In the genomic region with DNA sequence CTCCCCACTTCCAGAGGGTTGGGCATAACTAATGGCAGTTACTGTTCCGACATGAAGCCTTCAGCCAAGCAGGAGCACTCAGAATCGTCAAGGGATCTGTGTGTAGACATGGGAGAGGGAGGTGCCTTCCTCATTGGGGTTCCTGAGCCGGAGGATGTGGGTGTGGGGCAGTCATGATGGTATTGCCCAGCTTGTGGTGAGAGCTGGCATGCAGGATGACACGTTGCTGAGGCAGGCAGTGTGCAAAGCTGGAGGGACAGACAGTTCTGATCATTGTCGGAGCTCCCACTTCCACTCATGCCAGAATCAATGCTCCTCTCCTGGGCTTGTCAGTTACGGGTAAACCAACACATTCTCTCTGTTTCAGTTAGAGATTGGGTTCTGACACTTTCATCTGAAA, we compare ENCODE assay signal across 28 cellular contexts.
DNase-seq lines count a peak whose midpoint lies in the region; ATAC-seq, FAIRE-seq and TF ChIP-seq lines count a peak whose summit lies in the region.
"Had no signal": no experiment of that assay in that cellular context is flagged by ENCODE, and none has a peak within 500 bp of the region (broad histone marks: within the 10 kb centered on the region; RNA-seq: fewer than 3 reads in every experiment).

No MANE protein-coding gene starts in this region.

- TF ChIP-seq CTCF in AG10803 (conservative IDR thresholded peaks at IDR 0.05; ENCODE audit: low read length) (no peak), H1 (IDR thresholded peaks at IDR 0.05; ENCODE audit: control extremely low read depth in 1 of 3, insufficient read depth in 1 of 3, low read depth in 1 of 3, low read length in 3 of 3) (no peak), GM23338 (conservative IDR thresholded peaks at IDR 0.05; ENCODE audit: low read depth in 2 of 2) (no peak)

- H4K91ac ChIP-seq in H1 (replicated peaks; ENCODE audit: insufficient read length, low read length), result no peak overlapping the region

- no peak overlapping the region for H4K8ac ChIP-seq in H1 (ENCODE audit: extremely low read depth, insufficient read depth, low read length)

- H3K4me1 ChIP-seq in H1 (replicated peaks in 1 of 4; ENCODE audit: control insufficient read depth in 3 of 4, insufficient read depth in 4 of 4, low read length in 3 of 4) (peaks cover 0 to 14% (median 1%) of the 10 kb centered on the region in 4 experiments; a peak in 4 of 7 replicates), GM23338 (ENCODE audit: insufficient read depth) (peaks cover 10% of the 10 kb centered on the region)
- H3K4me1 ChIP-seq: BE2C had no signal

- POLR2A ChIA-PET in H1 (lab: Charles Lee; ENCODE audit: partially characterized antibody), result interaction anchor here (1.2 kb wide), 1 partner anchor 33 kb away, joined by 5 read pairs; no protein-coding TSS in a partner anchor

- H3K9me2 ChIP-seq in GM23338 (ENCODE audit: insufficient read depth), result 0 out of 2 replicates have a peak, but pooled peaks cover 1% of the 10 kb centered on the region

- no peaks in the 10 kb centered on the region for H3K36me3 Mint-ChIP-seq in GM23338 (ENCODE audit: low read depth)
- H3K36me3 Mint-ChIP-seq: activated naive CD4-positive, alpha-beta T cell treated with anti-CD3 and anti-CD28 coated beads, Interleukin-2, amount 10 ng/mL, durations not matched to agents 7 days and 5 days; memory B cell; naive thymus-derived CD4-positive, alpha-beta T cell had no signal

- no peak for TF ChIP-seq POLR2A in H1 (IDR thresholded peaks at IDR 0.05; ENCODE audit: control extremely low read depth in 1 of 2, low read depth in 2 of 2, low read length in 2 of 2)

- H3K23ac ChIP-seq in H1 (ENCODE audit: insufficient read length), result no peak overlapping the region

- ATAC-seq in GM23338, result no peak
- ATAC-seq: A549; HepG2; naive thymus-derived CD4-positive, alpha-beta T cell; stimulated activated naive CD8-positive, alpha-beta T cell treated with anti-CD3 and anti-CD28 coated beads, Interleukin-15, Interleukin-2, amounts not matched to agents 100 U/mL and 50 U/mL, for 24 hours had no signal

- H2BK120ac ChIP-seq in H1 (replicated peaks; ENCODE audit: low read depth, low read length), result no peak overlapping the region

- H3K79me2 ChIP-seq in H1 (ENCODE audit: control insufficient read depth in 1 of 2, insufficient read depth in 2 of 2, low read length in 2 of 2) (no peaks in the 10 kb centered on the region), GM23338 (replicated peaks; ENCODE audit: insufficient read depth) (no peaks in the 10 kb centered on the region)

- no peak overlapping the region for H3K56ac ChIP-seq in H1 (replicated peaks; ENCODE audit: insufficient read length, low read depth, low read length)

- no peaks in the 10 kb centered on the region for H3K23me2 ChIP-seq in H1 (ENCODE audit: low read depth, low read length)

- H2AK5ac ChIP-seq in H1 (ENCODE audit: low read depth, low read length), result no peak overlapping the region

- no peaks in the 10 kb centered on the region for H3K36me3 ChIP-seq in H1 (ENCODE audit: control insufficient read depth in 2 of 4, insufficient read depth in 4 of 4, low read length in 3 of 4)
- no peaks in the 10 kb centered on the region; the same call in 1 of the 2 replicates for H3K36me3 ChIP-seq in GM23338 (ENCODE audit: insufficient read depth)
- H3K36me3 ChIP-seq: BE2C, thoracic aorta had no signal

- H3K9me3 Mint-ChIP-seq in GM23338, result no peaks in the 10 kb centered on the region
- H3K9me3 Mint-ChIP-seq: activated B cell treated with CpG ODN at 0.5 μM for 24 hours; activated naive CD4-positive, alpha-beta T cell treated with anti-CD3 and anti-CD28 coated beads, Interleukin-2, amount 10 ng/mL, durations not matched to agents 7 days and 5 days; memory B cell; naive thymus-derived CD4-positive, alpha-beta T cell had no signal

- TF ChIP-seq EP300 in H1 (IDR thresholded peaks at IDR 0.05; ENCODE audit: borderline replicate concordance in 1 of 2, low read depth in 2 of 2, low read length in 2 of 2), result no peak

- CTCF ChIA-PET in H1 (lab: Charles Lee; ENCODE audit: partially characterized antibody), result no interaction called here

- H3K27me3 Mint-ChIP-seq in GM23338 (ENCODE audit: insufficient read depth, low read depth, poor library complexity), result peaks cover 7% of the 10 kb centered on the region
- H3K27me3 Mint-ChIP-seq: activated B cell treated with CpG ODN at 0.5 μM for 24 hours had no signal

- DNase-seq in AG10803 (ENCODE audit: low read depth) (peak; percentile 47), LHCN-M2 (ENCODE audit: low read depth) (peak; percentile 61), H1 (ENCODE audit: low read depth in 1 of 2, low spot score in 2 of 2) (no peak), myocyte (ENCODE audit: low read depth) (peak; percentile 36), NCI-H128 (lab: John Stamatoyannopoulos, UW; ENCODE audit: unreplicated experiment) (no peak), GM23338 (ENCODE audit: low spot score) (no peak), OCI-M2 (lab: John Stamatoyannopoulos, UW; ENCODE audit: unreplicated experiment) (no peak), caudate nucleus (lab: John Stamatoyannopoulos, UW) (no peak)
- DNase-seq: activated B cell treated with CpG ODN at 0.5 μM for 24 hours; activated naive CD4-positive, alpha-beta T cell treated with anti-CD3 and anti-CD28 coated beads, Interleukin-2, amount 10 ng/mL, durations not matched to agents 7 days and 5 days; BE2C; DMS153; effector CD4-positive, alpha-beta T cell; GF-D8; left cardiac atrium; naive thymus-derived CD4-positive, alpha-beta T cell; NCI-H1105; NCI-H1930; NCI-H524 treated with DMSO at 0.1 percent for 48 hours; occipital lobe; SHP77; stimulated activated naive CD8-positive, alpha-beta T cell treated with anti-CD3 and anti-CD28 coated beads, Interleukin-15, Interleukin-2, amounts not matched to agents 100 U/mL and 50 U/mL, for 24 hours had no signal

- H3K4me3 Mint-ChIP-seq in GM23338, result no peak overlapping the region
- H3K4me3 Mint-ChIP-seq: activated B cell treated with CpG ODN at 0.5 μM for 24 hours; activated naive CD4-positive, alpha-beta T cell treated with anti-CD3 and anti-CD28 coated beads, Interleukin-2, amount 10 ng/mL, durations not matched to agents 7 days and 5 days; memory B cell; naive thymus-derived CD4-positive, alpha-beta T cell had no signal

- no peak overlapping the region for H3K27ac Mint-ChIP-seq in GM23338
- H3K27ac Mint-ChIP-seq: activated B cell treated with CpG ODN at 0.5 μM for 24 hours; activated naive CD4-positive, alpha-beta T cell treated with anti-CD3 and anti-CD28 coated beads, Interleukin-2, amount 10 ng/mL, durations not matched to agents 7 days and 5 days; memory B cell; naive thymus-derived CD4-positive, alpha-beta T cell had no signal

- H3K4me3 ChIP-seq in AG10803 (ENCODE audit: low read length) (no peak overlapping the region), H1 (ENCODE audit: extremely low read depth in 1 of 4, insufficient read depth in 2 of 4, low read depth in 3 of 4, low read length in 4 of 4) (no peak overlapping the region), GM23338 (no peak overlapping the region)
- H3K4me3 ChIP-seq: A549, thoracic aorta had no signal

- no peak overlapping the region for H2BK5ac ChIP-seq in H1 (ENCODE audit: low read depth, low read length)

- H4K20me1 ChIP-seq in H1 (replicated peaks in 1 of 2; ENCODE audit: control insufficient read depth in 1 of 2, insufficient read depth in 2 of 2, low read length in 2 of 2) (no peaks in the 10 kb centered on the region), GM23338 (replicated peaks; ENCODE audit: insufficient read depth) (no peaks in the 10 kb centered on the region)

- H2AFZ ChIP-seq in H1 (ENCODE audit: low read length) (no peak overlapping the region), GM23338 (no peak overlapping the region)

- no peak overlapping the region for H2BK20ac ChIP-seq in H1 (ENCODE audit: low read length)

- no peak overlapping the region for H3K27ac ChIP-seq in H1 (ENCODE audit: low read depth, low read length)
- no peak overlapping the region for H3K27ac ChIP-seq in GM23338 (ENCODE audit: low read depth)
- no peak overlapping the region for H3K27ac ChIP-seq in caudate nucleus (ENCODE audit: low read depth, low read length)
- H3K27ac ChIP-seq: A549, epithelial cell of prostate, HL-60, thoracic aorta had no signal

- no peak overlapping the region for H4K5ac ChIP-seq in H1 (ENCODE audit: insufficient read length, low read depth, low read length)

- no peak for FAIRE-seq in H1 (lab: Jason Lieb, UNC)
- FAIRE-seq: A549, HepG2 had no signal

- H3K4me1 Mint-ChIP-seq in GM23338, result peaks cover 17% of the 10 kb centered on the region
- H3K4me1 Mint-ChIP-seq: activated B cell treated with CpG ODN at 0.5 μM for 24 hours; activated naive CD4-positive, alpha-beta T cell treated with anti-CD3 and anti-CD28 coated beads, Interleukin-2, amount 10 ng/mL, durations not matched to agents 7 days and 5 days; memory B cell; naive thymus-derived CD4-positive, alpha-beta T cell had no signal

- no peak for TF ChIP-seq RAD21 in H1 (IDR thresholded peaks at IDR 0.05 in 1 of 2, conservative IDR thresholded peaks at IDR 0.05 in 1 of 2; ENCODE audit: low read depth in 2 of 2, low read length in 2 of 2)

- H3K14ac ChIP-seq in H1 (ENCODE audit: insufficient read length), result no peak overlapping the region

- H3K4me2 ChIP-seq in H1 (ENCODE audit: insufficient read depth in 1 of 2, low read depth in 2 of 2, low read length in 2 of 2) (no peak overlapping the region), GM23338 (no peak overlapping the region)
- H3K4me2 ChIP-seq: A549 had no signal

- no peaks in the 10 kb centered on the region for H3K9me3 ChIP-seq in H1 (ENCODE audit: insufficient read depth in 2 of 2, low read depth in 1 of 2, low read length in 1 of 2)
- H3K9me3 ChIP-seq: A549, BE2C, thoracic aorta had no signal

- H3K27me3 ChIP-seq in H1 (replicated peaks in 1 of 4; ENCODE audit: control insufficient read depth in 3 of 4, extremely low read depth in 1 of 4, insufficient read depth in 3 of 4, low read length in 3 of 4) (no peaks in the 10 kb centered on the region), GM23338 (ENCODE audit: insufficient read depth) (no peaks in the 10 kb centered on the region)
- H3K27me3 ChIP-seq: BE2C had no signal

- WGBS in H1 (ENCODE audit: extremely low coverage in 1 of 2, insufficient coverage in 1 of 2, insufficient read length in 1 of 2, insufficient replicate concordance in 2 of 2, low coverage in 1 of 2, low lambda C conversion rate in 2 of 2, missing lambda C conversion rate in 1 of 2), 2 experiments, result 87% methylated on average over 6 of the region's 6 CpGs; no CpG with 5 or more reads in 1 of the 2 experiments

- H3F3A ChIP-seq in GM23338 (replicated peaks; ENCODE audit: low read depth), result no peaks in the 10 kb centered on the region

- no peak overlapping the region for H2BK15ac ChIP-seq in H1 (ENCODE audit: low read length)

- H2BK12ac ChIP-seq in H1 (ENCODE audit: low read depth, low read length), result peak overlapping the region; percentile 19; the same call in 1 of the 2 replicates

- H3K18ac ChIP-seq in H1 (ENCODE audit: extremely low read depth, low read length), result no peak overlapping the region; the same call in 1 of the 2 replicates

- H3K9ac ChIP-seq in H1 (replicated peaks in 1 of 4; ENCODE audit: extremely low read depth in 1 of 4, low read depth in 3 of 4, low read length in 3 of 4), result no peak overlapping the region

- H3K79me1 ChIP-seq in H1 (ENCODE audit: low read depth, low read length), result no peaks in the 10 kb centered on the region

- H3K4ac ChIP-seq in H1 (replicated peaks; ENCODE audit: insufficient read length, low read depth, low read length), result no peak overlapping the region

TF ChIP-seq in GM23338, 12 proteins besides CTCF, POLR2A, EP300 and RAD21 (continues in another document):
- no peak for TF ChIP-seq ZNF331 (CRISPR knock-in tag; IDR thresholded peaks at IDR 0.05; ENCODE audit: low read depth)

Comparison
In these comparisons a context has a peak if more than half of its experiments do, and no peak if none do; other contexts are left out.
1. DNase-seq: peak in AG10803 (single experiment), LHCN-M2 (single experiment) and myocyte (single experiment); none in H1 (0 of 2), NCI-H128 (single experiment), GM23338 (single experiment), OCI-M2 (single experiment) and caudate nucleus (0 of 61).